ENCODE assay signal across 1 cellular context in genomic region chr13:50358221-50358620, GRCh38.
TF ChIP-seq lines count a peak whose summit lies in the region.

No MANE protein-coding gene starts in this region.

TF ChIP-seq in endothelial cell of umbilical vein, 7 proteins besides CTCF, POLR2A, EP300 and RAD21 (continued from another document):
- TF ChIP-seq MYC (IDR thresholded peaks at IDR 0.05; ENCODE audit: low read depth, low read length) (no peak), GATA2 (IDR thresholded peaks at IDR 0.05; ENCODE audit: insufficient read depth, insufficient read length, low read depth, low read length) (no peak), POLR2AphosphoS5 (IDR thresholded peaks at IDR 0.05; ENCODE audit: insufficient read depth, low read depth, low read length) (no peak)
